ENCODE assay signal across 8 cellular contexts in the genomic region with DNA sequence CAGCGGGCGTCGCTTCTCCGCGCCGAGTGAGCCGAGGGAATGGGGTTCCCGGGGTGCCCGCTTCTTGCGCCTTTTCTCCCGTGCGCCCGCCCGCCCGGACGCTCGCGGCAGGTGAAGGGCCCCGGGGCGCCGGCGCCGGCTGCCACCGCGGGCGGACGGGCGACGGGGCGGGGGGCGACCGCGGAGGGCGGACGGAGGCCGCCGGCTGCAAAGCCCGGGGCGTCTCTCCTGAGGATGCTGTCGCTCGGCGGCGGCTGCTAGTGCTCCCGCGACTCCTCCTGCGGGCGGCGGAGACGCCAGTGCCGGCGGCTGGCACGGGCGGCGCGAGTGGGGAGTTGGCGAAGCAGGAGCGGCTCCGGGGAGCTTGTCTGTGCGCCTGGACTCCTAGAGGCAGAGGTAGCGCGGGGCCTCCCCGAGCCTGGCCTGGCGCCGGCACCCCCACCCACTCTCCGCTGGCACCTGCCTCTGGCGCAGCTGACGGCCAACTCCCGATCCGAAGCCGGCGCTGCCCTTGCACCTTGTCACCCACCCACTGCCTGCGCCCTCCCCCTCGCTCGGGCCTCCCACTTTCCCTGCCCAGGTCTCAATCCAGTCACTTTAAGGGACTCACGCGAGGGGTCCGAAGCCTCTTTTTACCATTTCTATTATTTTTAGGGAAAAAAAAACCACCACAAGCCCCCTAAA. TPM values are rescaled to one million over a fixed set of nuclear protein-coding genes. Genes with fewer than 3 reads are reported as not detected.
DNase-seq lines count a peak whose midpoint lies in the region; ATAC-seq and TF ChIP-seq lines count a peak whose summit lies in the region.

TSS of gene FAM20A (minus strand) at position 487 of the 684 bp plus-strand sequence. CDS start 701 bp downstream, outside the sequence.

- peaks cover 15% of the 10 kb centered on the region for H3K4me1 ChIP-seq in Caco-2
- H3K4me1 ChIP-seq in duodenal mucosa (ENCODE audit: control insufficient read depth in 1 of 2, insufficient read depth in 2 of 2, low read length in 2 of 2), result peaks cover 3 to 4% of the 10 kb centered on the region in 2 donors
- H3K4me1 ChIP-seq in thymus (ENCODE audit: control insufficient read depth, insufficient read depth, low read length), result no peaks in the 10 kb centered on the region

- no peaks in the 10 kb centered on the region for H3K27me3 ChIP-seq in Caco-2 (replicated peaks; ENCODE audit: control insufficient read depth, insufficient read depth, low read length)
- H3K27me3 ChIP-seq in duodenal mucosa (ENCODE audit: control insufficient read depth in 1 of 2, insufficient read depth in 2 of 2, low read length in 2 of 2), result peaks cover 34 to 35% of the 10 kb centered on the region in 2 donors
- H3K27me3 ChIP-seq in thymus (ENCODE audit: control insufficient read depth, insufficient read depth), result peaks cover 55% of the 10 kb centered on the region

- no peak for TF ChIP-seq CTCF in Caco-2 (IDR thresholded peaks at IDR 0.05; ENCODE audit: insufficient read depth in 1 of 2, low read depth in 1 of 2, low read length in 1 of 2, severe bottlenecking in 1 of 2, unreplicated experiment in 1 of 2)

- peak within 1 kb of the TSS in 1 of 2 donors; percentile 20 for H3K9ac ChIP-seq in duodenal mucosa (ENCODE audit: low read depth in 1 of 2, low read length in 2 of 2)

- DNase-seq in Caco-2 (peak in 1 of 2 experiments; percentile 18), NCI-H774 (lab: John Stamatoyannopoulos, UW) (peak; percentile 36), memory B cell (ENCODE audit: low spot score in 2 of 2) (no peak), dedifferentiated amniotic fluid mesenchymal stem cell (ENCODE audit: extremely low spot score) (no peak), foreskin melanocyte (no peak)

- POLR2A ChIA-PET in Caco-2 (lab: Charles Lee), result no interaction called here

- H3K27ac Mint-ChIP-seq in Caco-2 (ENCODE audit: unreplicated experiment) (no peak within 1 kb of the TSS), memory B cell (no peak within 1 kb of the TSS)

- peaks cover 9% of the 10 kb centered on the region for H3K27me3 Mint-ChIP-seq in Caco-2 (ENCODE audit: insufficient read depth, unreplicated experiment)
- peaks cover 27% of the 10 kb centered on the region for H3K27me3 Mint-ChIP-seq in memory B cell

- CTCF ChIA-PET in Caco-2 (lab: Charles Lee), result interaction anchor here (0.6 to 2.0 kb wide), 3 partner anchors 67 to 1222 kb away, joined by 3 to 7 read pairs (median 4); no protein-coding TSS in a partner anchor

- H3K9me3 ChIP-seq in Caco-2 (no peaks in the 10 kb centered on the region), duodenal mucosa (ENCODE audit: control insufficient read depth in 1 of 2, low read length in 2 of 2) (no peaks in the 10 kb centered on the region), thymus (ENCODE audit: control insufficient read depth) (no peaks in the 10 kb centered on the region)

- no TSS peak for BruUV-seq in Caco-2 (replicated peaks; lab: Mats Ljungman, UMichigan)

- H3K27ac ChIP-seq in duodenal mucosa (ENCODE audit: low read depth, low read length), result peak within 1 kb of the TSS; percentile 39
- H3K27ac ChIP-seq in thymus (ENCODE audit: low read depth), result peak within 1 kb of the TSS; percentile 52

- H3K36me3 ChIP-seq in Caco-2 (ENCODE audit: control insufficient read depth, insufficient read depth, low read length) (no peaks in the 10 kb centered on the region), duodenal mucosa (ENCODE audit: control insufficient read depth in 1 of 2, insufficient read depth in 2 of 2, low read length in 2 of 2) (no peaks in the 10 kb centered on the region), thymus (ENCODE audit: control insufficient read depth, insufficient read depth) (no peaks in the 10 kb centered on the region)

- H3K4me3 Mint-ChIP-seq in Caco-2 (ENCODE audit: unreplicated experiment) (peak within 1 kb of the TSS; percentile 61), memory B cell (peak within 1 kb of the TSS; percentile 50)

- peaks cover 15% of the 10 kb centered on the region for H3K4me1 Mint-ChIP-seq in Caco-2 (ENCODE audit: low read depth, unreplicated experiment)
- peaks cover 4% of the 10 kb centered on the region for H3K4me1 Mint-ChIP-seq in memory B cell

- 3% methylated on average over 77 of the region's 77 CpGs for WGBS in thymus

- intact Hi-C loops in Caco-2 (cut with micrococcal nuclease; ENCODE audit: unreplicated experiment), result loop anchor here (1.0 kb wide), 1 partner anchor 158 kb away; no protein-coding TSS in a partner anchor

- H3K9me3 Mint-ChIP-seq in Caco-2 (ENCODE audit: unreplicated experiment) (no peaks in the 10 kb centered on the region), memory B cell (no peaks in the 10 kb centered on the region)

- H3K36me3 Mint-ChIP-seq in Caco-2 (ENCODE audit: insufficient read depth, unreplicated experiment) (no peaks in the 10 kb centered on the region), memory B cell (no peaks in the 10 kb centered on the region)

- H3K4me3 ChIP-seq in Caco-2 (ENCODE audit: low read depth, low read length), result peak within 1 kb of the TSS; percentile 45
- H3K4me3 ChIP-seq in duodenal mucosa (ENCODE audit: low read depth in 1 of 2, low read length in 2 of 2), result peak within 1 kb of the TSS; percentile 50 to 54
- H3K4me3 ChIP-seq in thymus (ENCODE audit: low read length), result peak within 1 kb of the TSS; percentile 40

- no peak for ATAC-seq in memory B cell (ENCODE audit: low read depth)
- no peak for ATAC-seq in HG03565 (IDR thresholded peaks at IDR 0.05; ENCODE audit: unreplicated experiment)

RNA-seq across cellular contexts. Expression of gene FAM20A, which starts in this region (rescaled TPM):
- 0.34 and 0.44 TPM in 2 replicates for total RNA-seq in Caco-2 (2022)
- 35.3 TPM for polyA plus RNA-seq in thymus
